ENCODE assay signal across 8 cellular contexts in the genomic region with DNA sequence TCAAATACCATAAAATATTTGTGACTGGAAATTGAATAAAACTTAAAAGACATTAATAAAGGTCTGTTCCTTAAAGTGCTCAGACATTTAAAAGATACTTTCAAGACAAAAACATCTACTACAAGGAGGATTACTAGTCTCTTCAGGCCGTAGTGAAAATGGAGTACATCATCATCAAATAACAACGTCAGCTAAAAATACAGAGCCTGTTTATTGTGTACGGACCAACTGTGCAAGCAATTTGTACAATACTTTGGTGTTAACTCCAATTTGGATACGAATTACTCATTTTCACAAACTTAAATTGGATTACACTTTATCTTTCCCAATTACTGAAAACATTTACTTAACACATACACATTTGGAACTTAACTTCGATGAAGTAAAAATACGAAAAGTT. TPM values are rescaled to one million over a fixed set of nuclear protein-coding genes. Genes with fewer than 3 reads are reported as not detected.
DNase-seq lines count a peak whose midpoint lies in the region; ATAC-seq and TF ChIP-seq lines count a peak whose summit lies in the region.

No MANE protein-coding gene starts in this region.

- no peaks in the 10 kb centered on the region for H3K9me3 ChIP-seq in H9 (ENCODE audit: control insufficient read depth, low read depth, low read length)

- H3K27ac ChIP-seq in H9 (ENCODE audit: insufficient read length, low read depth, low read length): no peak overlapping the region
- H3K27ac ChIP-seq in RWPE1: no peak overlapping the region

- no peak overlapping the region for H3K56ac ChIP-seq in H9 (ENCODE audit: insufficient read length, low read depth, low read length)

- H3K27me3 Mint-ChIP-seq in H9 (ENCODE audit: low read depth) (peaks cover 20% of the 10 kb centered on the region), progenitor cell of endocrine pancreas (peaks cover 16% of the 10 kb centered on the region)

- H3K14ac ChIP-seq in H9 (ENCODE audit: insufficient read depth, low read length): no peak overlapping the region

- no peak overlapping the region for H2BK120ac ChIP-seq in H9 (ENCODE audit: low read depth, low read length, poor library complexity, severe bottlenecking)

- no peak for TF ChIP-seq CTCF in H9 (conservative IDR thresholded peaks at IDR 0.05)
- TF ChIP-seq CTCF in RWPE1 (conservative IDR thresholded peaks at IDR 0.05; ENCODE audit: low read depth): no peak
- TF ChIP-seq CTCF in progenitor cell of endocrine pancreas (IDR thresholded peaks at IDR 0.05; ENCODE audit: unreplicated experiment): no peak

- no peaks in the 10 kb centered on the region; the same call in 1 of the 2 replicates for H3K27me3 ChIP-seq in H9 (ENCODE audit: insufficient read depth, low read length)

- DNase-seq in H9 (no peak), RWPE1 (ENCODE audit: low spot score) (peak; percentile 17), fibroblast of peridontal ligament (ENCODE audit: extremely low read depth) (peak; percentile 6), progenitor cell of endocrine pancreas (ENCODE audit: low spot score, unreplicated experiment) (no peak), GF-D8 (lab: John Stamatoyannopoulos, UW) (no peak), SW 1271 (lab: John Stamatoyannopoulos, UW) (no peak)

- ATAC-seq in HG03025 (IDR thresholded peaks at IDR 0.05; ENCODE audit: low FRiP score, unreplicated experiment): no peak
- ATAC-seq in GM21825 (IDR thresholded peaks at IDR 0.05; ENCODE audit: unreplicated experiment): no peak

- H3K9me3 Mint-ChIP-seq in H9: no peaks in the 10 kb centered on the region
- no peaks in the 10 kb centered on the region for H3K9me3 Mint-ChIP-seq in progenitor cell of endocrine pancreas (ENCODE audit: low read depth)

- no peak overlapping the region for H2BK15ac ChIP-seq in H9 (ENCODE audit: low read depth, low read length)

- peak overlapping the region; percentile 53 for H3K4me2 ChIP-seq in H9 (ENCODE audit: insufficient read depth, insufficient read length, low read length)

- CTCF ChIA-PET in RWPE1 (lab: Yijun Ruan, JAX): no interaction called here

- H3K27ac Mint-ChIP-seq in H9 (no peak overlapping the region), progenitor cell of endocrine pancreas (peak overlapping the region; percentile 93)

- H3K4me1 Mint-ChIP-seq in H9: peaks cover 12 to 24% of the 10 kb centered on the region in 2 experiments
- peaks cover 15% of the 10 kb centered on the region for H3K4me1 Mint-ChIP-seq in progenitor cell of endocrine pancreas (ENCODE audit: low read depth)

- no peaks in the 10 kb centered on the region for H3K79me2 ChIP-seq in H9 (ENCODE audit: insufficient read depth, low read length)

- H3K4me3 Mint-ChIP-seq in H9: peak overlapping the region; percentile 82 to 89
- H3K4me3 Mint-ChIP-seq in progenitor cell of endocrine pancreas (ENCODE audit: low read depth): peak overlapping the region; percentile 85

- no peak overlapping the region for H4K8ac ChIP-seq in H9 (replicated peaks; ENCODE audit: insufficient read length, low read depth, low read length)

- H3K23me2 ChIP-seq in H9 (ENCODE audit: insufficient read length, low read depth, low read length, poor library complexity, severe bottlenecking): no peaks in the 10 kb centered on the region

- H3K79me1 ChIP-seq in H9 (ENCODE audit: insufficient read depth, low read depth, low read length, poor library complexity, severe bottlenecking): no peaks in the 10 kb centered on the region

- H3K4me1 ChIP-seq in H9 (ENCODE audit: insufficient read depth, low read length): no peaks in the 10 kb centered on the region

- WGBS in H9 (ENCODE audit: extremely low coverage, insufficient read length, low lambda C conversion rate): no CpG with 5 or more reads among the region's 6 CpGs

- no peak overlapping the region for H2AFZ ChIP-seq in H9 (ENCODE audit: low read length)

- H2BK20ac ChIP-seq in H9 (ENCODE audit: low read depth, low read length, poor library complexity, severe bottlenecking): no peak overlapping the region

- no peak overlapping the region for H3K23ac ChIP-seq in H9 (ENCODE audit: insufficient read length, low read depth, low read length)

- H4K5ac ChIP-seq in H9 (ENCODE audit: insufficient read length, low read depth, low read length): no peak overlapping the region

- H3K9ac ChIP-seq in H9 (ENCODE audit: extremely low read depth, insufficient read length, low read length): peak overlapping the region; percentile 70

- no peak overlapping the region for H3K4ac ChIP-seq in H9 (ENCODE audit: low read depth, low read length)

- H2BK12ac ChIP-seq in H9 (ENCODE audit: insufficient read length, low read depth, low read length): no peak overlapping the region

- no peak overlapping the region for H3K18ac ChIP-seq in H9 (ENCODE audit: insufficient read length, low read depth, low read length)

- POLR2A ChIA-PET in RWPE1 (lab: Yijun Ruan, JAX; ENCODE audit: low non-redundant PET): no interaction called here

- no peaks in the 10 kb centered on the region for H4K20me1 ChIP-seq in H9 (ENCODE audit: control insufficient read depth, insufficient read depth, insufficient read length)

- no peak overlapping the region for H2AK5ac ChIP-seq in H9 (ENCODE audit: insufficient read length, low read length)

- no peak overlapping the region for H4K91ac ChIP-seq in H9 (ENCODE audit: insufficient read length, low read depth, low read length)

- no peak overlapping the region for H2BK5ac ChIP-seq in H9 (ENCODE audit: insufficient read length, low read length)

- H3T11ph ChIP-seq in H9 (ENCODE audit: low read length): no peak overlapping the region

- H3K36me3 Mint-ChIP-seq in H9 (ENCODE audit: insufficient read depth in 1 of 3, low read depth in 3 of 3) (no peaks in the 10 kb centered on the region; a peak in 1 of 7 replicates), progenitor cell of endocrine pancreas (ENCODE audit: insufficient read depth) (peaks cover 13% of the 10 kb centered on the region)

RNA-seq across cellular contexts. Expression of a gene that starts 0.9 kb away (rescaled TPM):
- total RNA-seq in H9 (2021) (0.50 and 0.59 TPM in 2 replicates), progenitor cell of endocrine pancreas (6.7 and 10.3 TPM in 2 replicates)

RNA-seq across cellular contexts. Expression of a gene that starts 1.0 kb away (rescaled TPM):
- total RNA-seq in H9 (2021) (3.8 and 5.1 TPM in 2 replicates), progenitor cell of endocrine pancreas (31.9 TPM in 2 replicates)

RNA-seq across cellular contexts. Expression of a gene that starts 35.9 kb away (rescaled TPM):
- total RNA-seq in H9 (2021) (0.02 and 0.15 TPM in 2 replicates), progenitor cell of endocrine pancreas (0.17 and 0.93 TPM in 2 replicates)

Comparison
In these comparisons a context has a peak if more than half of its experiments do, and no peak if none do; other contexts are left out.
1. DNase-seq: peak in RWPE1 (single experiment) and fibroblast of peridontal ligament (single experiment); none in H9 (single experiment), progenitor cell of endocrine pancreas (single experiment), GF-D8 (single experiment) and SW 1271 (0 of 2).